Comparison of ENCODE assay signal across 22 cellular contexts in genomic region chr11:119248750-119249670, GRCh38. TPM values are rescaled to one million over a fixed set of nuclear protein-coding genes. Genes with fewer than 3 reads are reported as not detected.
DNase-seq lines count a peak whose midpoint lies in the region; ATAC-seq, FAIRE-seq and TF ChIP-seq lines count a peak whose summit lies in the region.
"Had no signal": no experiment of that assay in that cellular context is flagged by ENCODE, and none has a peak within 500 bp of the region (broad histone marks: within the 10 kb centered on the region; RNA-seq: fewer than 3 reads in every experiment).

No MANE protein-coding gene starts in this region.

- ATAC-seq in GM18498 (IDR thresholded peaks at IDR 0.05; ENCODE audit: unreplicated experiment) (peak; percentile 48), HG03280 (IDR thresholded peaks at IDR 0.05; ENCODE audit: unreplicated experiment) (no peak)
- peak; percentile 50 for ATAC-seq in activated T-helper 17 cell treated with anti-CD3 and anti-CD28 coated beads, Interleukin-2, amount 50 U/mL, for 72 hours (replicated peaks)
- ATAC-seq: esophagus mucosa, gastrocnemius medialis, lower lobe of right lung had no signal

- peaks cover 4% of the 10 kb centered on the region for H3K36me3 Mint-ChIP-seq in activated naive CD4-positive, alpha-beta T cell treated with anti-CD3 and anti-CD28 coated beads, Interleukin-2, amount 50 U/mL, for 24 hours
- H3K36me3 Mint-ChIP-seq in activated naive CD4-positive, alpha-beta T cell treated with anti-CD3 and anti-CD28 coated beads, Interleukin-2, amount 10 ng/mL, durations not matched to agents 7 days and 5 days, result peaks cover 29% of the 10 kb centered on the region
- peaks cover 14% of the 10 kb centered on the region for H3K36me3 Mint-ChIP-seq in activated T-helper 17 cell treated with anti-CD3 and anti-CD28 coated beads, Interleukin-2, amount 50 U/mL, for 72 hours (ENCODE audit: low read depth)
- peaks cover 43% of the 10 kb centered on the region for H3K36me3 Mint-ChIP-seq in nephron progenitor cell (ENCODE audit: low read depth)

- TF ChIP-seq CTCF in nephron progenitor cell (IDR thresholded peaks at IDR 0.05), result no peak

- peak overlapping the region; percentile 38 for H3K27ac Mint-ChIP-seq in activated naive CD4-positive, alpha-beta T cell treated with anti-CD3 and anti-CD28 coated beads, Interleukin-2, amount 50 U/mL, for 24 hours
- no peak overlapping the region for H3K27ac Mint-ChIP-seq in activated naive CD4-positive, alpha-beta T cell treated with anti-CD3 and anti-CD28 coated beads, Interleukin-2, amount 10 ng/mL, durations not matched to agents 7 days and 5 days
- peak overlapping the region; percentile 22 for H3K27ac Mint-ChIP-seq in activated T-helper 17 cell treated with anti-CD3 and anti-CD28 coated beads, Interleukin-2, amount 50 U/mL, for 72 hours
- peak overlapping the region; percentile 50 for H3K27ac Mint-ChIP-seq in nephron progenitor cell

- CTCF ChIA-PET in activated naive CD4-positive, alpha-beta T cell treated with anti-CD3 and anti-CD28 coated beads, Interleukin-2, amount 10 ng/mL, durations not matched to agents 7 days and 5 days (lab: Charles Lee), result interaction anchor here (1.8 kb wide), 1 partner anchor 91 kb away, joined by 4 read pairs; no protein-coding TSS in a partner anchor

- H3K27me3 Mint-ChIP-seq in activated naive CD4-positive, alpha-beta T cell treated with anti-CD3 and anti-CD28 coated beads, Interleukin-2, amount 50 U/mL, for 24 hours, result no peaks in the 10 kb centered on the region
- no peaks in the 10 kb centered on the region for H3K27me3 Mint-ChIP-seq in activated naive CD4-positive, alpha-beta T cell treated with anti-CD3 and anti-CD28 coated beads, Interleukin-2, amount 10 ng/mL, durations not matched to agents 7 days and 5 days
- H3K27me3 Mint-ChIP-seq in activated T-helper 17 cell treated with anti-CD3 and anti-CD28 coated beads, Interleukin-2, amount 50 U/mL, for 72 hours, result no peaks in the 10 kb centered on the region
- H3K27me3 Mint-ChIP-seq in nephron progenitor cell (ENCODE audit: low read depth, poor library complexity), result no peaks in the 10 kb centered on the region
- H3K27me3 Mint-ChIP-seq: CD8-positive, alpha-beta memory T cell had no signal

- TF ChIP-seq POLR2A in H54 (IDR thresholded peaks at IDR 0.05; ENCODE audit: low read depth, low read length), result no peak

- peaks cover 57% of the 10 kb centered on the region for H3K4me1 Mint-ChIP-seq in activated naive CD4-positive, alpha-beta T cell treated with anti-CD3 and anti-CD28 coated beads, Interleukin-2, amount 50 U/mL, for 24 hours
- peaks cover 9% of the 10 kb centered on the region for H3K4me1 Mint-ChIP-seq in activated naive CD4-positive, alpha-beta T cell treated with anti-CD3 and anti-CD28 coated beads, Interleukin-2, amount 10 ng/mL, durations not matched to agents 7 days and 5 days
- peaks cover 18% of the 10 kb centered on the region for H3K4me1 Mint-ChIP-seq in activated T-helper 17 cell treated with anti-CD3 and anti-CD28 coated beads, Interleukin-2, amount 50 U/mL, for 72 hours
- H3K4me1 Mint-ChIP-seq in nephron progenitor cell, result peaks cover 5% of the 10 kb centered on the region

- DNase-seq in activated naive CD4-positive, alpha-beta T cell treated with anti-CD3 and anti-CD28 coated beads, Interleukin-2, amount 10 ng/mL, durations not matched to agents 7 days and 5 days, result no peak
- no peak for DNase-seq in nephron progenitor cell
- no peak for DNase-seq in H54 (ENCODE audit: insufficient read length, low spot score)
- DNase-seq in activated CD4-positive, alpha-beta T cell treated with anti-CD3 and anti-CD28 coated beads, Interleukin-2, amount 50 U/mL, for 4 hours, result no peak
- DNase-seq: activated gamma-delta T cell; CD8-positive, alpha-beta memory T cell; DMS53; gastrocnemius medialis; H7; islet precursor cell; Kasumi-1; lower lobe of right lung; NCI-H1092; NCI-H2029 treated with DMSO at 0.1 percent for 48 hours; NCI-H446; T-helper 9 cell; tibial artery had no signal

- H3K9me3 Mint-ChIP-seq in activated naive CD4-positive, alpha-beta T cell treated with anti-CD3 and anti-CD28 coated beads, Interleukin-2, amount 50 U/mL, for 24 hours, result no peaks in the 10 kb centered on the region
- no peaks in the 10 kb centered on the region for H3K9me3 Mint-ChIP-seq in activated naive CD4-positive, alpha-beta T cell treated with anti-CD3 and anti-CD28 coated beads, Interleukin-2, amount 10 ng/mL, durations not matched to agents 7 days and 5 days
- H3K9me3 Mint-ChIP-seq in activated T-helper 17 cell treated with anti-CD3 and anti-CD28 coated beads, Interleukin-2, amount 50 U/mL, for 72 hours, result no peaks in the 10 kb centered on the region
- no peaks in the 10 kb centered on the region for H3K9me3 Mint-ChIP-seq in nephron progenitor cell
- H3K9me3 Mint-ChIP-seq: CD8-positive, alpha-beta memory T cell had no signal

- no peak for FAIRE-seq in H54 (lab: Jason Lieb, UNC)

- no peak overlapping the region for H3K4me3 Mint-ChIP-seq in activated naive CD4-positive, alpha-beta T cell treated with anti-CD3 and anti-CD28 coated beads, Interleukin-2, amount 50 U/mL, for 24 hours
- no peak overlapping the region for H3K4me3 Mint-ChIP-seq in activated naive CD4-positive, alpha-beta T cell treated with anti-CD3 and anti-CD28 coated beads, Interleukin-2, amount 10 ng/mL, durations not matched to agents 7 days and 5 days
- H3K4me3 Mint-ChIP-seq in activated T-helper 17 cell treated with anti-CD3 and anti-CD28 coated beads, Interleukin-2, amount 50 U/mL, for 72 hours, result peak overlapping the region; percentile 20
- no peak overlapping the region for H3K4me3 Mint-ChIP-seq in nephron progenitor cell
- H3K4me3 Mint-ChIP-seq: CD8-positive, alpha-beta memory T cell had no signal

RNA-seq across cellular contexts. Expression of gene CBL, which starts 42.9 kb away (rescaled TPM):
- total RNA-seq in activated T-helper 17 cell treated with anti-CD3 and anti-CD28 coated beads, Interleukin-2, amount 50 U/mL, for 72 hours, result 10 to 100 TPM; 35.9 to 41.7 TPM
